Comparison of ENCODE assay signal across 1 cellular context in genomic region chr5:96781031-96781733, GRCh38.
TF ChIP-seq lines count a peak whose summit lies in the region.

No MANE protein-coding gene starts in this region.

TF ChIP-seq in HEK293, 187 proteins besides CTCF, POLR2A, EP300 and RAD21 (continued from another document and continues in another):
- TF ChIP-seq PRDM2 (tag by site-specific recombination; IDR thresholded peaks at IDR 0.05; ENCODE audit: borderline replicate concordance), result no peak
- TF ChIP-seq MYNN (tag by site-specific recombination; IDR thresholded peaks at IDR 0.05; ENCODE audit: borderline replicate concordance), result no peak
- no peak for TF ChIP-seq ZNF214 (tag by site-specific recombination; IDR thresholded peaks at IDR 0.05; ENCODE audit: borderline replicate concordance)
- TF ChIP-seq YY2 (tag by site-specific recombination; IDR thresholded peaks at IDR 0.05), result no peak
- peak; percentile 83 for TF ChIP-seq BCL6B (tag by site-specific recombination; IDR thresholded peaks at IDR 0.05)
- no peak for TF ChIP-seq SP2 (tag by site-specific recombination; IDR thresholded peaks at IDR 0.05)
- no peak for TF ChIP-seq ZNF114 (tag by site-specific recombination; IDR thresholded peaks at IDR 0.05)
- TF ChIP-seq FEZF1 (tag by site-specific recombination; IDR thresholded peaks at IDR 0.05), result peak; percentile 96
- no peak for TF ChIP-seq ZBTB26 (tag by site-specific recombination; optimal IDR thresholded peaks at IDR 0.05)
- TF ChIP-seq SALL2 (tag by site-specific recombination; IDR thresholded peaks at IDR 0.05; ENCODE audit: borderline replicate concordance), result no peak
- no peak for TF ChIP-seq SP3 (tag by site-specific recombination; IDR thresholded peaks at IDR 0.05)
- no peak for TF ChIP-seq ZNF416 (tag by site-specific recombination; IDR thresholded peaks at IDR 0.05)
- peak; percentile 40; the same call in 1 of the 2 replicates for TF ChIP-seq ZNF449 (tag by site-specific recombination; IDR thresholded peaks at IDR 0.05)
- 0 out of 2 replicates have a peak, but pooled peaks have one; percentile 27 for TF ChIP-seq PRDM10 (tag by site-specific recombination; IDR thresholded peaks at IDR 0.05)
- no peak for TF ChIP-seq ZNF404 (tag by site-specific recombination; IDR thresholded peaks at IDR 0.05)
- TF ChIP-seq ZSCAN23 (tag by site-specific recombination; IDR thresholded peaks at IDR 0.05), result no peak
- no peak for TF ChIP-seq ZNF560 (tag by site-specific recombination; IDR thresholded peaks at IDR 0.05; ENCODE audit: borderline replicate concordance)
- no peak for TF ChIP-seq ZNF350 (tag by site-specific recombination; IDR thresholded peaks at IDR 0.05)
- TF ChIP-seq ZBTB6 (tag by site-specific recombination; IDR thresholded peaks at IDR 0.05), result no peak
- peak; percentile 77 for TF ChIP-seq ZNF629 (tag by site-specific recombination; IDR thresholded peaks at IDR 0.05)
- 0 out of 2 replicates have a peak, but pooled peaks have one; percentile 41 for TF ChIP-seq ZNF488 (tag by site-specific recombination; IDR thresholded peaks at IDR 0.05)
- TF ChIP-seq KLF16 (tag by site-specific recombination; IDR thresholded peaks at IDR 0.05), result peak; percentile 78; the same call in 1 of the 2 replicates
- TF ChIP-seq ZNF473 (tag by site-specific recombination; IDR thresholded peaks at IDR 0.05), result no peak
- TF ChIP-seq ZNF677 (tag by site-specific recombination; IDR thresholded peaks at IDR 0.05), result no peak
- TF ChIP-seq MEIS1 (CRISPR knock-in tag; IDR thresholded peaks at IDR 0.05; ENCODE audit: borderline replicate concordance), result no peak
- TF ChIP-seq ZNF521 (tag by site-specific recombination; IDR thresholded peaks at IDR 0.05), result no peak
- no peak for TF ChIP-seq ZNF530 (tag by site-specific recombination; IDR thresholded peaks at IDR 0.05; ENCODE audit: low read depth)
- no peak for TF ChIP-seq ZNF175 (tag by site-specific recombination; IDR thresholded peaks at IDR 0.05)
- TF ChIP-seq ZNF658 (tag by site-specific recombination; IDR thresholded peaks at IDR 0.05), result no peak
- no peak for TF ChIP-seq GLIS2 (tag by site-specific recombination; IDR thresholded peaks at IDR 0.05)
- TF ChIP-seq ZNF146 (tag by site-specific recombination; IDR thresholded peaks at IDR 0.05), result no peak
- no peak for TF ChIP-seq ZNF140 (tag by site-specific recombination; IDR thresholded peaks at IDR 0.05)
- TF ChIP-seq ZNF311 (tag by site-specific recombination; IDR thresholded peaks at IDR 0.05; ENCODE audit: borderline replicate concordance), result no peak
- no peak for TF ChIP-seq ZNF596 (tag by site-specific recombination; IDR thresholded peaks at IDR 0.05)
- TF ChIP-seq HOXD13 (CRISPR knock-in tag; IDR thresholded peaks at IDR 0.05; ENCODE audit: borderline replicate concordance), result 0 out of 2 replicates have a peak, but pooled peaks have one; percentile 23
- TF ChIP-seq ZNF600 (tag by site-specific recombination; IDR thresholded peaks at IDR 0.05), result no peak
- no peak for TF ChIP-seq ZNF558 (tag by site-specific recombination; IDR thresholded peaks at IDR 0.05)
- TF ChIP-seq ZNF830 (tag by site-specific recombination; IDR thresholded peaks at IDR 0.05; ENCODE audit: low read depth), result no peak
- no peak for TF ChIP-seq RBAK (tag by site-specific recombination; IDR thresholded peaks at IDR 0.05)
- TF ChIP-seq SCRT1 (tag by site-specific recombination; IDR thresholded peaks at IDR 0.05; ENCODE audit: borderline replicate concordance), result no peak; the same call in 1 of the 2 replicates
- TF ChIP-seq ZNF133 (tag by site-specific recombination; IDR thresholded peaks at IDR 0.05), result no peak
- no peak for TF ChIP-seq ZNF621 (tag by site-specific recombination; IDR thresholded peaks at IDR 0.05)
- TF ChIP-seq KLF10 (tag by site-specific recombination; IDR thresholded peaks at IDR 0.05), result 0 out of 2 replicates have a peak, but pooled peaks have one; percentile 59
- peak; percentile 53; the same call in 1 of the 2 replicates for TF ChIP-seq ATF2 (tag by site-specific recombination; IDR thresholded peaks at IDR 0.05; ENCODE audit: low read depth)
- no peak for TF ChIP-seq ZNF169 (tag by site-specific recombination; IDR thresholded peaks at IDR 0.05)
- TF ChIP-seq ZNF112 (tag by site-specific recombination; IDR thresholded peaks at IDR 0.05), result no peak
- 0 out of 2 replicates have a peak, but pooled peaks have one; percentile 40 for TF ChIP-seq ZNF366 (tag by site-specific recombination; conservative IDR thresholded peaks at IDR 0.05)
- TF ChIP-seq ZBTB8A (tag by site-specific recombination; IDR thresholded peaks at IDR 0.05), result peak; percentile 41
- TF ChIP-seq ZNF184 (tag by site-specific recombination; IDR thresholded peaks at IDR 0.05), result no peak
